ENCODE assay signal across 6 cellular contexts in the genomic region with DNA sequence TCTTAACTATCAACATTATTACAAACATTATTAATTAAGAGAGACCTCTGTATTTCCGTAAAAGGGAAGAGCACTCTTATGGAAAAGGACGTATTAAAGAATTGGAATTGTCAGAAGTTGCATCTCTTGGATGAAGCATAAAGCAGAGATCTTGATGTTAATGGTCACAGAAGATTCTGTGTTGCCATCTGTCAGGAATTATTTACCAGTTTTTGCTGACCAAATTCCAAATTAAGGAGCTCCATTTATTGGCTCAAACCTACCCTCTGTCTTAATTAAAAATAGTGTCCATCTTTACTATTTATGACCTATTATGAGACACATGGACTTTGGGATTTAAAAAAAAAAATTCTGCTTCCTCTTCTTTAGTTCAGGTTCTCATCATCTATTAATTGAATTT.
"Had no signal": no experiment of that assay in that cellular context is flagged by ENCODE, and none has a peak within 500 bp of the region (broad histone marks: within the 10 kb centered on the region; RNA-seq: fewer than 3 reads in every experiment).

No MANE protein-coding gene starts in this region.

- DNase-seq: H9, HCEC 1CT, KBM-7 had no signal

- H3K4me3 Mint-ChIP-seq: GM23338, H9, IgD-negative memory B cell had no signal

- H3K9me3 Mint-ChIP-seq: GM23338, H9, IgD-negative memory B cell had no signal

- H3K27ac Mint-ChIP-seq: GM23338, H9, IgD-negative memory B cell had no signal

- ATAC-seq: GM23338, HepG2 had no signal
